1 cellular context compared by ENCODE assay signal in genomic region chr14:77032854-77033621, GRCh38.
A peak's percentile ranks its signal among the peaks of the same experiment; 100 is the strongest.
TF ChIP-seq lines count a peak whose summit lies in the region.

No MANE protein-coding gene starts in this region.

TF ChIP-seq in HepG2, 621 proteins besides CTCF, POLR2A, EP300 and RAD21 (continued from another document and continues in another):
- no peak for TF ChIP-seq TIGD3 (CRISPR knock-in tag; IDR thresholded peaks at IDR 0.05; ENCODE audit: borderline replicate concordance)
- 0 out of 2 replicates have a peak, but pooled peaks have one; percentile 22 for TF ChIP-seq SAFB2 (CRISPR knock-in tag; IDR thresholded peaks at IDR 0.05; ENCODE audit: borderline replicate concordance, low read depth)
- TF ChIP-seq SETDB1 (CRISPR knock-in tag; IDR thresholded peaks at IDR 0.05; ENCODE audit: borderline replicate concordance) = no peak
- 0 out of 2 replicates have a peak, but pooled peaks have one; percentile 56 for TF ChIP-seq PCBP1 (IDR thresholded peaks at IDR 0.05; ENCODE audit: borderline replicate concordance, low read depth, low read length)
- TF ChIP-seq TFDP1 (CRISPR knock-in tag; IDR thresholded peaks at IDR 0.05; ENCODE audit: borderline replicate concordance) = no peak; the same call in 1 of the 2 replicates
- no peak for TF ChIP-seq RORA (CRISPR knock-in tag; IDR thresholded peaks at IDR 0.05)
- no peak for TF ChIP-seq ZNF616 (CRISPR knock-in tag; IDR thresholded peaks at IDR 0.05; ENCODE audit: low read depth)
- TF ChIP-seq ZBTB40 (IDR thresholded peaks at IDR 0.05) = no peak
- no peak for TF ChIP-seq ZBTB40 (CRISPR knock-in tag; IDR thresholded peaks at IDR 0.05)
- TF ChIP-seq BRF2 (CRISPR knock-in tag; IDR thresholded peaks at IDR 0.05) = no peak
- TF ChIP-seq ZNF878 (CRISPR knock-in tag; IDR thresholded peaks at IDR 0.05) = no peak
- no peak; the same call in 1 of the 2 replicates for TF ChIP-seq YEATS4 (CRISPR knock-in tag; IDR thresholded peaks at IDR 0.05; ENCODE audit: borderline replicate concordance)
- no peak for TF ChIP-seq ZNF773 (CRISPR knock-in tag; IDR thresholded peaks at IDR 0.05; ENCODE audit: borderline replicate concordance)
- TF ChIP-seq ZNF598 (CRISPR knock-in tag; IDR thresholded peaks at IDR 0.05; ENCODE audit: borderline replicate concordance) = no peak
- TF ChIP-seq HIC2 (CRISPR knock-in tag; IDR thresholded peaks at IDR 0.05; ENCODE audit: low read depth) = no peak
- no peak for TF ChIP-seq SP140L (CRISPR knock-in tag; IDR thresholded peaks at IDR 0.05; ENCODE audit: borderline replicate concordance)
- TF ChIP-seq CCDC6 (CRISPR knock-in tag; IDR thresholded peaks at IDR 0.05) = no peak
- no peak for TF ChIP-seq ZNF513 (CRISPR knock-in tag; conservative IDR thresholded peaks at IDR 0.05)
- no peak for TF ChIP-seq TOE1 (CRISPR knock-in tag; IDR thresholded peaks at IDR 0.05)
- peak; percentile 62; the same call in 1 of the 2 replicates for TF ChIP-seq ZNF747 (CRISPR knock-in tag; IDR thresholded peaks at IDR 0.05; ENCODE audit: borderline replicate concordance)
- no peak for TF ChIP-seq ZNF207 (IDR thresholded peaks at IDR 0.05; ENCODE audit: borderline replicate concordance)
- no peak for TF ChIP-seq JDP2 (CRISPR knock-in tag; IDR thresholded peaks at IDR 0.05; ENCODE audit: borderline replicate concordance)
- no peak; the same call in none of the 2 replicates for TF ChIP-seq ZNF343 (CRISPR knock-in tag; IDR thresholded peaks at IDR 0.05)
- no peak for TF ChIP-seq SIN3A (IDR thresholded peaks at IDR 0.05; ENCODE audit: borderline replicate concordance, low read depth, low read length)
- no peak for TF ChIP-seq ZNF232 (CRISPR knock-in tag; IDR thresholded peaks at IDR 0.05; ENCODE audit: borderline replicate concordance)
- peak; percentile 10; the same call in 1 of the 2 replicates for TF ChIP-seq IRF2 (CRISPR knock-in tag; IDR thresholded peaks at IDR 0.05)
- TF ChIP-seq ZBTB38 (CRISPR knock-in tag; IDR thresholded peaks at IDR 0.05) = peak; percentile 68
- no peak for TF ChIP-seq FOXC1 (CRISPR knock-in tag; IDR thresholded peaks at IDR 0.05; ENCODE audit: borderline replicate concordance)
- no peak for TF ChIP-seq MLX (CRISPR knock-in tag; IDR thresholded peaks at IDR 0.05)
- TF ChIP-seq DR1 (CRISPR knock-in tag; IDR thresholded peaks at IDR 0.05) = no peak; the same call in 1 of the 2 replicates
- TF ChIP-seq AKNA (CRISPR knock-in tag; IDR thresholded peaks at IDR 0.05; ENCODE audit: borderline replicate concordance) = no peak
- TF ChIP-seq ZUFSP (CRISPR knock-in tag; IDR thresholded peaks at IDR 0.05; ENCODE audit: borderline replicate concordance) = no peak
- TF ChIP-seq SMAD3 (CRISPR knock-in tag; IDR thresholded peaks at IDR 0.05) = 0 out of 2 replicates have a peak, but pooled peaks have one; percentile 10
